In the genomic region with DNA sequence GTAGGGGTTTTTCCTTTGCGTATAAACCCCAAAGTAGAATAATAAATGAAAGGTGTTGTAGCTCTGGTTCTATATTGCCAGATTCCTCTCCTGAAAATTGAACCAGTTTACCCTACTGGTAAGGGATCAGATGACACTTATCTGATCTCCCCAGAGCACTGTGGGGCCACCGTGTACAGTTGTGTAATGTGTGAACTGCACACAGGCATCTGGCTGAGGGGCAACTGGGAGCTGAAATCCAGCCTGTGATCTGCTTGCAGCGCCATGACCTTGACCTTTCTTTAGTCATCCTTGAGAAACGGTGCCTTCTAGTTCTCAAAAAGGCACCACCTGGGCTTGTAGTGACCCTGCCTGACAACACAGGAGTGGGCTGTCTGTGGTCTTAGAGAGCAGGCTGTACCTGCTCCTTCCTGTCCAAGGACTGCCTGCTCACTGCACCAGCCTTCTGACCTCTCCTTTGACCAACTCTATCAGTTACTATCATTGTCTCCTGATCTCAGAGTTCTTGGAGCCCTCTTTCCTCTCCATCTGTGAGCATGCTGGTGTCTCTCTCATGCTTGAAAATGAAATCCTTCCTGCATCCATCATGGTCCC, we compare ENCODE assay signal across 1 cellular context.
TF ChIP-seq lines count a peak whose summit lies in the region.

No MANE protein-coding gene starts in this region.

TF ChIP-seq in GM23338, 12 proteins besides CTCF, POLR2A, EP300 and RAD21:
- TF ChIP-seq, protein P1, sequence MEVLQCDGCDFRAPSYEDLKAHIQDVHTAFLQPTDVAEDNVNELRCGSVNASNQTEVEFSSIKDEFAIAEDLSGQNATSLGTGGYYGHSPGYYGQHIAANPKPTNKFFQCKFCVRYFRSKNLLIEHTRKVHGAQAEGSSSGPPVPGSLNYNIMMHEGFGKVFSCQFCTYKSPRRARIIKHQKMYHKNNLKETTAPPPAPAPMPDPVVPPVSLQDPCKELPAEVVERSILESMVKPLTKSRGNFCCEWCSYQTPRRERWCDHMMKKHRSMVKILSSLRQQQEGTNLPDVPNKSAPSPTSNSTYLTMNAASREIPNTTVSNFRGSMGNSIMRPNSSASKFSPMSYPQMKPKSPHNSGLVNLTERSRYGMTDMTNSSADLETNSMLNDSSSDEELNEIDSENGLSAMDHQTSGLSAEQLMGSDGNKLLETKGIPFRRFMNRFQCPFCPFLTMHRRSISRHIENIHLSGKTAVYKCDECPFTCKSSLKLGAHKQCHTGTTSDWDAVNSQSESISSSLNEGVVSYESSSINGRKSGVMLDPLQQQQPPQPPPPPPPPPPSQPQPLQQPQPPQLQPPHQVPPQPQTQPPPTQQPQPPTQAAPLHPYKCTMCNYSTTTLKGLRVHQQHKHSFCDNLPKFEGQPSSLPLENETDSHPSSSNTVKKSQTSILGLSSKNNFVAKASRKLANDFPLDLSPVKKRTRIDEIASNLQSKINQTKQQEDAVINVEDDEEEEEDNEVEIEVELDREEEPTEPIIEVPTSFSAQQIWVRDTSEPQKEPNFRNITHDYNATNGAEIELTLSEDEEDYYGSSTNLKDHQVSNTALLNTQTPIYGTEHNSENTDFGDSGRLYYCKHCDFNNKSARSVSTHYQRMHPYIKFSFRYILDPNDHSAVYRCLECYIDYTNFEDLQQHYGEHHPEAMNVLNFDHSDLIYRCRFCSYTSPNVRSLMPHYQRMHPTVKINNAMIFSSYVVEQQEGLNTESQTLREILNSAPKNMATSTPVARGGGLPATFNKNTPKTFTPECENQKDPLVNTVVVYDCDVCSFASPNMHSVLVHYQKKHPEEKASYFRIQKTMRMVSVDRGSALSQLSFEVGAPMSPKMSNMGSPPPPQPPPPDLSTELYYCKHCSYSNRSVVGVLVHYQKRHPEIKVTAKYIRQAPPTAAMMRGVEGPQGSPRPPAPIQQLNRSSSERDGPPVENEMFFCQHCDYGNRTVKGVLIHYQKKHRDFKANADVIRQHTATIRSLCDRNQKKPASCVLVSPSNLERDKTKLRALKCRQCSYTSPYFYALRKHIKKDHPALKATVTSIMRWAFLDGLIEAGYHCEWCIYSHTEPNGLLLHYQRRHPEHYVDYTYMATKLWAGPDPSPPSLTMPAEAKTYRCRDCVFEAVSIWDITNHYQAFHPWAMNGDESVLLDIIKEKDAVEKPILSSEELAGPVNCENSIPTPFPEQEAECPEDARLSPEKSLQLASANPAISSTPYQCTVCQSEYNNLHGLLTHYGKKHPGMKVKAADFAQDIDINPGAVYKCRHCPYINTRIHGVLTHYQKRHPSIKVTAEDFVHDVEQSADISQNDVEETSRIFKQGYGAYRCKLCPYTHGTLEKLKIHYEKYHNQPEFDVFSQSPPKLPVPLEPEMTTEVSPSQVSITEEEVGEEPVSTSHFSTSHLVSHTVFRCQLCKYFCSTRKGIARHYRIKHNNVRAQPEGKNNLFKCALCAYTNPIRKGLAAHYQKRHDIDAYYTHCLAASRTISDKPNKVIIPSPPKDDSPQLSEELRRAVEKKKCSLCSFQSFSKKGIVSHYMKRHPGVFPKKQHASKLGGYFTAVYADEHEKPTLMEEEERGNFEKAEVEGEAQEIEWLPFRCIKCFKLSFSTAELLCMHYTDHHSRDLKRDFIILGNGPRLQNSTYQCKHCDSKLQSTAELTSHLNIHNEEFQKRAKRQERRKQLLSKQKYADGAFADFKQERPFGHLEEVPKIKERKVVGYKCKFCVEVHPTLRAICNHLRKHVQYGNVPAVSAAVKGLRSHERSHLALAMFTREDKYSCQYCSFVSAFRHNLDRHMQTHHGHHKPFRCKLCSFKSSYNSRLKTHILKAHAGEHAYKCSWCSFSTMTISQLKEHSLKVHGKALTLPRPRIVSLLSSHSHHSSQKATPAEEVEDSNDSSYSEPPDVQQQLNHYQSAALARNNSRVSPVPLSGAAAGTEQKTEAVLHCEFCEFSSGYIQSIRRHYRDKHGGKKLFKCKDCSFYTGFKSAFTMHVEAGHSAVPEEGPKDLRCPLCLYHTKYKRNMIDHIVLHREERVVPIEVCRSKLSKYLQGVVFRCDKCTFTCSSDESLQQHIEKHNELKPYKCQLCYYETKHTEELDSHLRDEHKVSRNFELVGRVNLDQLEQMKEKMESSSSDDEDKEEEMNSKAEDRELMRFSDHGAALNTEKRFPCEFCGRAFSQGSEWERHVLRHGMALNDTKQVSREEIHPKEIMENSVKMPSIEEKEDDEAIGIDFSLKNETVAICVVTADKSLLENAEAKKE (CRISPR knock-in tag; IDR thresholded peaks at IDR 0.05): no peak
- TF ChIP-seq EZH2phosphoT487 (IDR thresholded peaks at IDR 0.05; ENCODE audit: unreplicated experiment) (no peak), STAT1 (IDR thresholded peaks at IDR 0.05; ENCODE audit: unreplicated experiment) (no peak), POLR2AphosphoS5 (IDR thresholded peaks at IDR 0.05; ENCODE audit: low read depth) (no peak), JUNB (IDR thresholded peaks at IDR 0.05; ENCODE audit: unreplicated experiment) (no peak), CREB1 (CRISPR knock-in tag; IDR thresholded peaks at IDR 0.05; ENCODE audit: low read depth) (no peak), NANOG (IDR thresholded peaks at IDR 0.05; ENCODE audit: borderline replicate concordance) (no peak), EZH2 (IDR thresholded peaks at IDR 0.05; ENCODE audit: low read depth, unreplicated experiment) (no peak)
- TF ChIP-seq, protein P2, sequence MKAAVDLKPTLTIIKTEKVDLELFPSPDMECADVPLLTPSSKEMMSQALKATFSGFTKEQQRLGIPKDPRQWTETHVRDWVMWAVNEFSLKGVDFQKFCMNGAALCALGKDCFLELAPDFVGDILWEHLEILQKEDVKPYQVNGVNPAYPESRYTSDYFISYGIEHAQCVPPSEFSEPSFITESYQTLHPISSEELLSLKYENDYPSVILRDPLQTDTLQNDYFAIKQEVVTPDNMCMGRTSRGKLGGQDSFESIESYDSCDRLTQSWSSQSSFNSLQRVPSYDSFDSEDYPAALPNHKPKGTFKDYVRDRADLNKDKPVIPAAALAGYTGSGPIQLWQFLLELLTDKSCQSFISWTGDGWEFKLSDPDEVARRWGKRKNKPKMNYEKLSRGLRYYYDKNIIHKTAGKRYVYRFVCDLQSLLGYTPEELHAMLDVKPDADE (IDR thresholded peaks at IDR 0.05): no peak
- TF ChIP-seq, protein P3, sequence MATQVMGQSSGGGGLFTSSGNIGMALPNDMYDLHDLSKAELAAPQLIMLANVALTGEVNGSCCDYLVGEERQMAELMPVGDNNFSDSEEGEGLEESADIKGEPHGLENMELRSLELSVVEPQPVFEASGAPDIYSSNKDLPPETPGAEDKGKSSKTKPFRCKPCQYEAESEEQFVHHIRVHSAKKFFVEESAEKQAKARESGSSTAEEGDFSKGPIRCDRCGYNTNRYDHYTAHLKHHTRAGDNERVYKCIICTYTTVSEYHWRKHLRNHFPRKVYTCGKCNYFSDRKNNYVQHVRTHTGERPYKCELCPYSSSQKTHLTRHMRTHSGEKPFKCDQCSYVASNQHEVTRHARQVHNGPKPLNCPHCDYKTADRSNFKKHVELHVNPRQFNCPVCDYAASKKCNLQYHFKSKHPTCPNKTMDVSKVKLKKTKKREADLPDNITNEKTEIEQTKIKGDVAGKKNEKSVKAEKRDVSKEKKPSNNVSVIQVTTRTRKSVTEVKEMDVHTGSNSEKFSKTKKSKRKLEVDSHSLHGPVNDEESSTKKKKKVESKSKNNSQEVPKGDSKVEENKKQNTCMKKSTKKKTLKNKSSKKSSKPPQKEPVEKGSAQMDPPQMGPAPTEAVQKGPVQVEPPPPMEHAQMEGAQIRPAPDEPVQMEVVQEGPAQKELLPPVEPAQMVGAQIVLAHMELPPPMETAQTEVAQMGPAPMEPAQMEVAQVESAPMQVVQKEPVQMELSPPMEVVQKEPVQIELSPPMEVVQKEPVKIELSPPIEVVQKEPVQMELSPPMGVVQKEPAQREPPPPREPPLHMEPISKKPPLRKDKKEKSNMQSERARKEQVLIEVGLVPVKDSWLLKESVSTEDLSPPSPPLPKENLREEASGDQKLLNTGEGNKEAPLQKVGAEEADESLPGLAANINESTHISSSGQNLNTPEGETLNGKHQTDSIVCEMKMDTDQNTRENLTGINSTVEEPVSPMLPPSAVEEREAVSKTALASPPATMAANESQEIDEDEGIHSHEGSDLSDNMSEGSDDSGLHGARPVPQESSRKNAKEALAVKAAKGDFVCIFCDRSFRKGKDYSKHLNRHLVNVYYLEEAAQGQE (IDR thresholded peaks at IDR 0.05; ENCODE audit: unreplicated experiment): no peak
